8 cellular contexts compared by ENCODE assay signal in genomic region chr3:42804113-42804830, GRCh38. TPM values are rescaled to one million over a fixed set of nuclear protein-coding genes. Genes with fewer than 3 reads are reported as not detected.
DNase-seq lines count a peak whose midpoint lies in the region; ATAC-seq and TF ChIP-seq lines count a peak whose summit lies in the region.

TSS of gene HIGD1A (minus strand) at chr3:42804490. CDS start at chr3:42794253, 10,237 bp downstream.

- peak within 1 kb of the TSS; percentile 97 to 98 for H3K27ac ChIP-seq in coronary artery

- peak within 1 kb of the TSS; percentile 97 for H3K27ac Mint-ChIP-seq in activated CD4-positive, alpha-beta T cell treated with anti-CD3 and anti-CD28 coated beads, Interleukin-2, amount 10 ng/mL, durations not matched to agents 24 days and 14 days

- CTCF ChIA-PET in BJ (lab: Yijun Ruan, JAX), result interaction anchor here (0.6 to 1.2 kb wide), 4 partner anchors 24 to 953 kb away, joined by 3 to 6 read pairs (median 4); no protein-coding TSS in a partner anchor

- H3K27me3 ChIP-seq in BJ (ENCODE audit: control insufficient read depth, insufficient read depth, low read length), result no peaks in the 10 kb centered on the region; the same call in 1 of the 2 replicates

- no peak for TF ChIP-seq CTCF in BJ (IDR thresholded peaks at IDR 0.05; ENCODE audit: insufficient read depth, low read depth, low read length)
- no peak for TF ChIP-seq CTCF in coronary artery (IDR thresholded peaks at IDR 0.05)

- no peaks in the 10 kb centered on the region for H3K36me3 ChIP-seq in BJ (ENCODE audit: control insufficient read depth, insufficient read depth, low read length)

- intact Hi-C loops in activated CD4-positive, alpha-beta T cell treated with anti-CD3 and anti-CD28 coated beads, Interleukin-2, amount 10 ng/mL, durations not matched to agents 24 days and 14 days (cut with micrococcal nuclease), result loop anchor here (1.0 to 10.0 kb wide), 5 partner anchors 23 to 1531 kb away; partner anchors contain the start of genes CCDC13, NKTR, SNRK and TCAIM
- intact Hi-C loops in left colon (cut with DNase I, micrococcal nuclease), result no loop called here

- H3K4me1 Mint-ChIP-seq in activated CD4-positive, alpha-beta T cell treated with anti-CD3 and anti-CD28 coated beads, Interleukin-2, amount 10 ng/mL, durations not matched to agents 24 days and 14 days, result peaks cover 29% of the 10 kb centered on the region

- peak within 1 kb of the TSS; percentile 99 for H3K4me3 Mint-ChIP-seq in activated CD4-positive, alpha-beta T cell treated with anti-CD3 and anti-CD28 coated beads, Interleukin-2, amount 10 ng/mL, durations not matched to agents 24 days and 14 days

- POLR2A ChIA-PET in BJ (lab: Charles Lee), result interaction anchor here (0.6 kb wide), 1 partner anchor 1972 kb away, joined by 4 read pairs; no protein-coding TSS in a partner anchor

- peaks cover 34% of the 10 kb centered on the region for H3K27me3 Mint-ChIP-seq in activated CD4-positive, alpha-beta T cell treated with anti-CD3 and anti-CD28 coated beads, Interleukin-2, amount 10 ng/mL, durations not matched to agents 24 days and 14 days

- H3K4me3 ChIP-seq in BJ (ENCODE audit: low read depth, low read length) (peak within 1 kb of the TSS; percentile 90), coronary artery (peak within 1 kb of the TSS; percentile 93)

- H3K36me3 Mint-ChIP-seq in activated CD4-positive, alpha-beta T cell treated with anti-CD3 and anti-CD28 coated beads, Interleukin-2, amount 10 ng/mL, durations not matched to agents 24 days and 14 days (ENCODE audit: low read depth), result peaks cover 22% of the 10 kb centered on the region

- DNase-seq in BJ (ENCODE audit: low read depth) (peak; percentile 71), NCI-H526 treated with DMSO at 0.1 percent for 48 hours (lab: John Stamatoyannopoulos, UW) (peak; percentile 90), coronary artery (ENCODE audit: low spot score) (peak; percentile 98), left colon (peak; percentile 96 to 98)
- DNase-seq in activated CD4-positive, alpha-beta T cell treated with anti-CD3 and anti-CD28 coated beads, Interleukin-2, amount 10 ng/mL, durations not matched to agents 24 days and 14 days, result peak; percentile 98
- DNase-seq in stimulated activated CD4-positive, alpha-beta T cell treated with anti-CD3 and anti-CD28 coated beads, Interleukin-1b, Interleukin-23, amount 100 ng/mL, for 48 hours, result peak; percentile 93

- ATAC-seq in GM19324 (IDR thresholded peaks at IDR 0.05; ENCODE audit: low FRiP score, unreplicated experiment) (peak; percentile 99), HG03469 (IDR thresholded peaks at IDR 0.05; ENCODE audit: unreplicated experiment) (peak; percentile 92), left colon (peak; percentile 91)

- H3K9me3 Mint-ChIP-seq in activated CD4-positive, alpha-beta T cell treated with anti-CD3 and anti-CD28 coated beads, Interleukin-2, amount 10 ng/mL, durations not matched to agents 24 days and 14 days, result no peaks in the 10 kb centered on the region

RNA-seq across cellular contexts. Expression of gene HIGD1A, which starts in this region (rescaled TPM):
- 51.1 and 144 TPM in 2 replicates for polyA plus RNA-seq in BJ (2011; rRNA removed)
- polyA minus RNA-seq in BJ (2011; rRNA and poly(A)+ RNA removed), result 12.7 and 17.1 TPM in 2 replicates
- 88.6 and 91.6 TPM in 2 replicates for total RNA-seq in activated CD4-positive, alpha-beta T cell treated with anti-CD3 and anti-CD28 coated beads, Interleukin-2, amount 10 ng/mL, durations not matched to agents 24 days and 14 days
- 100 to 1,000 TPM; 376 to 377 TPM for total RNA-seq in left colon

Comparison
In these comparisons a context has a peak if more than half of its experiments do, and no peak if none do; other contexts are left out.
1. Peak in every context shown above with its lines: DNase-seq, ATAC-seq, H3K4me3 ChIP-seq and H3K27ac ChIP-seq.